In genomic region chr12:84502907-84503787, GRCh38 we compare ENCODE assay signal across 8 cellular contexts.
DNase-seq lines count a peak whose midpoint lies in the region; ATAC-seq and TF ChIP-seq lines count a peak whose summit lies in the region.

No MANE protein-coding gene starts in this region.

- WGBS in psoas muscle, 3 donors = 49 to 58% (median 52%) methylated on average over 4 of the region's 4 CpGs

- no peaks in the 10 kb centered on the region for H3K79me2 ChIP-seq in KMS-11 (ENCODE audit: insufficient read depth, low read depth)

- H3K27me3 ChIP-seq in right atrium auricular region (no peaks in the 10 kb centered on the region), KMS-11 (ENCODE audit: insufficient read depth, low read depth) (no peaks in the 10 kb centered on the region), psoas muscle (ENCODE audit: insufficient read depth in 3 of 3, low read length in 2 of 3) (no peaks in the 10 kb centered on the region)

- H3K4me3 ChIP-seq in right atrium auricular region = no peak overlapping the region
- H3K4me3 ChIP-seq in KMS-11 (IDR thresholded peaks at IDR 0.05; ENCODE audit: insufficient read depth, low read depth, low read length) = no peak overlapping the region
- no peak overlapping the region for H3K4me3 ChIP-seq in SK-N-MC
- H3K4me3 ChIP-seq in psoas muscle = no peak overlapping the region

- peaks cover 0 to 7% of the 10 kb centered on the region in 2 donors for H3K4me1 ChIP-seq in right atrium auricular region
- no peaks in the 10 kb centered on the region for H3K4me1 ChIP-seq in KMS-11 (ENCODE audit: low read depth, poor library complexity, severe bottlenecking)
- no peaks in the 10 kb centered on the region for H3K4me1 ChIP-seq in psoas muscle

- intact Hi-C loops in Right ventricle myocardium inferior (cut with DNase I) (no loop called here), psoas muscle (cut with DNase I) (no loop called here)

- H3K9ac ChIP-seq in KMS-11 (no peak overlapping the region), SK-N-MC (ENCODE audit: insufficient read length) (no peak overlapping the region)

- H3K27ac ChIP-seq in right atrium auricular region (no peak overlapping the region), KMS-11 (no peak overlapping the region), SK-N-MC (no peak overlapping the region), psoas muscle (no peak overlapping the region)

- no peak overlapping the region for H3K4me2 ChIP-seq in KMS-11

- no peaks in the 10 kb centered on the region for H4K20me1 ChIP-seq in KMS-11 (ENCODE audit: insufficient read depth)

- no peaks in the 10 kb centered on the region for H3K36me3 ChIP-seq in right atrium auricular region
- H3K36me3 ChIP-seq in KMS-11 (ENCODE audit: insufficient read depth) = no peaks in the 10 kb centered on the region
- H3K36me3 ChIP-seq in SK-N-MC (ENCODE audit: insufficient read depth, low read length) = no peaks in the 10 kb centered on the region
- no peaks in the 10 kb centered on the region for H3K36me3 ChIP-seq in psoas muscle (ENCODE audit: insufficient read depth in 1 of 2, low read depth in 1 of 2)

- TF ChIP-seq CTCF in right atrium auricular region (IDR thresholded peaks at IDR 0.05) = peak in 1 of 2 donors; percentile 67
- TF ChIP-seq CTCF in KMS-11 (conservative IDR thresholded peaks at IDR 0.05; ENCODE audit: low read depth, low read length) = peak; percentile 65
- TF ChIP-seq CTCF in psoas muscle (IDR thresholded peaks at IDR 0.05) = peak; percentile 21

- H3K9me3 ChIP-seq in right atrium auricular region = no peaks in the 10 kb centered on the region
- H3K9me3 ChIP-seq in SK-N-MC (ENCODE audit: low read depth, low read length) = no peaks in the 10 kb centered on the region
- no peaks in the 10 kb centered on the region for H3K9me3 ChIP-seq in psoas muscle

- ATAC-seq in Right ventricle myocardium inferior = no peak
- peak; percentile 73 for ATAC-seq in GM21737 (IDR thresholded peaks at IDR 0.05; ENCODE audit: unreplicated experiment)
- no peak for ATAC-seq in psoas muscle

- H2AFZ ChIP-seq in KMS-11 (ENCODE audit: low read depth) = no peak overlapping the region

- DNase-seq in Right ventricle myocardium inferior (ENCODE audit: missing footprints) (peak; percentile 57), right atrium auricular region (ENCODE audit: low spot score) (no peak), SK-N-MC (ENCODE audit: low read depth, low spot score) (peak; percentile 51), fibroblast of the conjunctiva (ENCODE audit: low read depth) (peak; percentile 72), psoas muscle (no peak)
- DNase-seq in activated effector memory CD4-positive, alpha-beta T cell treated with Interleukin-2 at 50 U/mL for 16 hours = no peak

Comparison
In these comparisons a context has a peak if more than half of its experiments do, and no peak if none do; other contexts are left out.
1. DNase-seq: peak in Right ventricle myocardium inferior (single experiment), SK-N-MC (single experiment) and fibroblast of the conjunctiva (single experiment); none in right atrium auricular region (single experiment), psoas muscle (0 of 2) and activated effector memory CD4-positive, alpha-beta T cell treated with Interleukin-2 at 50 U/mL for 16 hours (single experiment).